Comparison of ENCODE assay signal across 15 cellular contexts in genomic region chr12:75636607-75637006, GRCh38.
"Had no signal": no experiment of that assay in that cellular context is flagged by ENCODE, and none has a peak within 500 bp of the region (broad histone marks: within the 10 kb centered on the region; RNA-seq: fewer than 3 reads in every experiment).

No MANE protein-coding gene starts in this region.

- H3K9me3 Mint-ChIP-seq: activated naive CD8-positive, alpha-beta T cell treated with anti-CD3 and anti-CD28 coated beads, Interleukin-2, amount 50 U/mL, for 24 hours; nephron progenitor cell had no signal

- H3K36me3 ChIP-seq: heart left ventricle, stomach, thoracic aorta had no signal

- H3K27ac Mint-ChIP-seq: activated T-cell treated with anti-CD3 and anti-CD28 coated beads, Interleukin-2, amount 50 U/mL, for 72 hours; nephron progenitor cell had no signal

- DNase-seq: activated CD4-positive, alpha-beta T cell treated with anti-CD3 and anti-CD28 coated beads, Interleukin-2, amount 50 U/mL, for 48 hours; activated naive CD4-positive, alpha-beta T cell treated with Interleukin-2 at 50 U/mL for 16 hours; activated naive CD8-positive, alpha-beta T cell treated with anti-CD3 and anti-CD28 coated beads, Interleukin-2, amount 50 U/mL, for 24 hours; activated T-cell treated with anti-CD3 and anti-CD28 coated beads, Interleukin-2, amount 50 U/mL, for 72 hours; central memory CD4-positive, alpha-beta T cell; effector CD4-positive, alpha-beta T cell; heart left ventricle; islet precursor cell; nephron progenitor cell; stimulated activated CD4-positive, alpha-beta T cell treated with anti-CD3 and anti-CD28 coated beads, Interleukin-4, amount 100 ng/mL, for 1 hour; stimulated activated CD8-positive, alpha-beta memory T cell treated with anti-CD3 and anti-CD28 coated beads, Interleukin-4, amount 100 ng/mL, for 48 hours; stomach had no signal

- H3K9me3 ChIP-seq: heart left ventricle, stomach, thoracic aorta had no signal

- H3K4me1 ChIP-seq: stomach had no signal

- H3K4me3 ChIP-seq: coronary artery, heart left ventricle, stomach, thoracic aorta had no signal

- ATAC-seq: heart left ventricle, left lobe of liver had no signal

- H3K4me3 Mint-ChIP-seq: activated naive CD8-positive, alpha-beta T cell treated with anti-CD3 and anti-CD28 coated beads, Interleukin-2, amount 50 U/mL, for 24 hours; nephron progenitor cell had no signal

- H3K27me3 ChIP-seq: heart left ventricle, stomach had no signal

- H3K27ac ChIP-seq: coronary artery, heart left ventricle, stomach, thoracic aorta had no signal
